8 cellular contexts compared by ENCODE assay signal in the genomic region with DNA sequence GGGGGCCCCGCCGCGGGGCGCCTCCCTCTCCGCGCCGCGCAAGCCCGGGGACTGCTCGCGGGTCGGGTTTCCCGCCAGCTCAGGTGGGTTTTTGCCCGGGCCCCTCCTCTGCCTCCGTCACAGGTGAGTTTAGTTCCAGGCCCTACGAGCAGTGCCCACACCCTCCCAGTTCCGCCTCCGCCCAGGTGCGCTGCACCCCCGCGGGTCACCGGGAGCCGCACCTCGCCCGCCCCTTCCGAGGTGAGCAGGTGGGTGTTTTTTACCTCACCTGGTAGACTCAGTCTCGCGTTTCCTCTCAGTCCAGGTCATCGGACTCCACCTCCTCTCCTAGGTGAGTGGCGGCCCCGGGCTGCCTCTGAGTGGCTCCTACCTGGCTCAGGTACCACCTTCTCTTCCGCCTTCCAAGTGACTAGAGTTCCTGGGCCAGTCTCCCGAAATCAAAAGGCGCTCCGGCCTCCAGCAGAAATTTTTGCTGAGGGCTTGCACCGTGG. TPM values are rescaled to one million over a fixed set of nuclear protein-coding genes. Genes with fewer than 3 reads are reported as not detected.
DNase-seq lines count a peak whose midpoint lies in the region; ATAC-seq and TF ChIP-seq lines count a peak whose summit lies in the region.
"Had no signal": no experiment of that assay in that cellular context is flagged by ENCODE, and none has a peak within 500 bp of the region (broad histone marks: within the 10 kb centered on the region; RNA-seq: fewer than 3 reads in every experiment).

A gene with protein sequence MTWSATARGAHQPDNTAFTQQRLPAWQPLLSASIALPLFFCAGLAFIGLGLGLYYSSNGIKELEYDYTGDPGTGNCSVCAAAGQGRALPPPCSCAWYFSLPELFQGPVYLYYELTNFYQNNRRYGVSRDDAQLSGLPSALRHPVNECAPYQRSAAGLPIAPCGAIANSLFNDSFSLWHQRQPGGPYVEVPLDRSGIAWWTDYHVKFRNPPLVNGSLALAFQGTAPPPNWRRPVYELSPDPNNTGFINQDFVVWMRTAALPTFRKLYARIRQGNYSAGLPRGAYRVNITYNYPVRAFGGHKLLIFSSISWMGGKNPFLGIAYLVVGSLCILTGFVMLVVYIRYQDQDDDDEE (minus strand): TSS at position 153 of the 491 bp plus-strand sequence. CDS start 191 bp downstream, outside the sequence.

- peak within 1 kb of the TSS; percentile 64 for H3K4me3 ChIP-seq in RWPE2 (ENCODE audit: severe bottlenecking)
- H3K4me3 ChIP-seq in upper lobe of left lung = peak within 1 kb of the TSS; percentile 34 to 70 (median 64)

- H3K9me3 Mint-ChIP-seq in dendritic cell treated with granulocyte-macrophage colony-stimulating factor and Interleukin-4, amounts not matched to agents 40 ng/mL and 50 ng/mL, for 4 days = no peaks in the 10 kb centered on the region

- peak in 3 of 4 donors; percentile 3 to 80 (median 49) for TF ChIP-seq POLR2A in upper lobe of left lung (IDR thresholded peaks at IDR 0.05)

- peaks cover 65% of the 10 kb centered on the region for H3K27me3 Mint-ChIP-seq in dendritic cell treated with granulocyte-macrophage colony-stimulating factor and Interleukin-4, amounts not matched to agents 40 ng/mL and 50 ng/mL, for 4 days

- H3K27me3 ChIP-seq in RWPE2 (ENCODE audit: insufficient read depth, poor library complexity, severe bottlenecking) = no peaks in the 10 kb centered on the region
- peaks cover 0 to 7% (median 3%) of the 10 kb centered on the region in 4 donors for H3K27me3 ChIP-seq in upper lobe of left lung

- H3K36me3 ChIP-seq in RWPE2 (ENCODE audit: low read depth) (peaks cover 13% of the 10 kb centered on the region), upper lobe of left lung (no peaks in the 10 kb centered on the region)

- intact Hi-C loops in dendritic cell treated with granulocyte-macrophage colony-stimulating factor and Interleukin-4, amounts not matched to agents 40 ng/mL and 50 ng/mL, for 4 days (cut with micrococcal nuclease) = no loop called here

- H3K27ac ChIP-seq in RWPE2 (ENCODE audit: poor library complexity, severe bottlenecking) (peak within 1 kb of the TSS; percentile 82), upper lobe of left lung (peak within 1 kb of the TSS; percentile 93 to 96 (median 94))

- H3K4me3 Mint-ChIP-seq in dendritic cell treated with granulocyte-macrophage colony-stimulating factor and Interleukin-4, amounts not matched to agents 40 ng/mL and 50 ng/mL, for 4 days = peak within 1 kb of the TSS; percentile 70

- WGBS in upper lobe of left lung, 2 donors = 17 to 32% methylated on average over 7 to 30 of the region's 36 CpGs

- H3K4me1 ChIP-seq in RWPE2 (ENCODE audit: insufficient read depth, poor library complexity, severe bottlenecking) (peaks cover 22% of the 10 kb centered on the region), upper lobe of left lung (peaks cover 5 to 28% (median 12%) of the 10 kb centered on the region in 4 donors)

- no peak for TF ChIP-seq EP300 in upper lobe of left lung (IDR thresholded peaks at IDR 0.05)

- no peak within 1 kb of the TSS for H3K27ac Mint-ChIP-seq in dendritic cell treated with granulocyte-macrophage colony-stimulating factor and Interleukin-4, amounts not matched to agents 40 ng/mL and 50 ng/mL, for 4 days

- DNase-seq in RWPE2 (ENCODE audit: low spot score) = peak; percentile 99
- DNase-seq in mucosa of gallbladder (ENCODE audit: low spot score) = peak; percentile 91
- peak; percentile 92 to 94 for DNase-seq in upper lobe of left lung
- no peak for DNase-seq in OCI-M2 (lab: John Stamatoyannopoulos, UW; ENCODE audit: unreplicated experiment)
- DNase-seq in AG08395 (ENCODE audit: low spot score) = no peak

- H3K9me3 ChIP-seq in RWPE2 (ENCODE audit: severe bottlenecking) (no peaks in the 10 kb centered on the region), upper lobe of left lung (no peaks in the 10 kb centered on the region)

- no peak for TF ChIP-seq CTCF in RWPE2 (IDR thresholded peaks at IDR 0.05; ENCODE audit: poor library complexity, severe bottlenecking)
- no peak for TF ChIP-seq CTCF in upper lobe of left lung (IDR thresholded peaks at IDR 0.05)

- H3K4me1 Mint-ChIP-seq in dendritic cell treated with granulocyte-macrophage colony-stimulating factor and Interleukin-4, amounts not matched to agents 40 ng/mL and 50 ng/mL, for 4 days (ENCODE audit: low read depth) = peaks cover 16% of the 10 kb centered on the region

- no peaks in the 10 kb centered on the region for H3K36me3 Mint-ChIP-seq in dendritic cell treated with granulocyte-macrophage colony-stimulating factor and Interleukin-4, amounts not matched to agents 40 ng/mL and 50 ng/mL, for 4 days (ENCODE audit: low read depth)

- ATAC-seq in HG03175 (IDR thresholded peaks at IDR 0.05; ENCODE audit: unreplicated experiment) = peak; percentile 13
- peak; percentile 91 for ATAC-seq in RWPE2 (ENCODE audit: low read depth)
- peak; percentile 54 to 95 for ATAC-seq in upper lobe of left lung (ENCODE audit: low FRiP score in 2 of 2)

RNA-seq across cellular contexts. Expression of the gene that starts here (rescaled TPM):
- 97.8 TPM for total RNA-seq in mucosa of gallbladder
- total RNA-seq in upper lobe of left lung = 10 to 100 TPM; 15.7 to 59.7 (median 26.4) TPM
- total RNA-seq: RPMI7951 had no signal

Comparison
In these comparisons a context has a peak if more than half of its experiments do, and no peak if none do; other contexts are left out.
1. ATAC-seq: peak in every context shown above with its lines; median percentile 91 in RWPE2; 74 in upper lobe of left lung; 13 in HG03175.
2. DNase-seq: peak in RWPE2 (single experiment), mucosa of gallbladder (single experiment) and upper lobe of left lung (2 of 2); none in OCI-M2 (single experiment) and AG08395 (single experiment).